In genomic region chr18:63312731-63313408, GRCh38 we compare ENCODE assay signal across 11 cellular contexts. TPM values are rescaled to one million over a fixed set of nuclear protein-coding genes. Genes with fewer than 3 reads are reported as not detected.
DNase-seq lines count a peak whose midpoint lies in the region; ATAC-seq and TF ChIP-seq lines count a peak whose summit lies in the region.
"Had no signal": no experiment of that assay in that cellular context is flagged by ENCODE, and none has a peak within 500 bp of the region (broad histone marks: within the 10 kb centered on the region; RNA-seq: fewer than 3 reads in every experiment).

No MANE protein-coding gene starts in this region.

- H3K4me3 Mint-ChIP-seq in activated T-cell treated with anti-CD3 and anti-CD28 coated beads, Interleukin-2, amount 50 U/mL, for 72 hours, result peak overlapping the region; percentile 96 to 99

- no peak for DNase-seq in activated T-cell treated with anti-CD3 and anti-CD28 coated beads, Interleukin-2, amount 50 U/mL, for 72 hours
- no peak for DNase-seq in activated T-cell treated with anti-CD3 and anti-CD28 coated beads, Interleukin-2, amount 50 U/mL, for 1 hour
- DNase-seq in OCI-LY7 (ENCODE audit: low spot score) (no peak), HAP-1 (ENCODE audit: low spot score in 2 of 2) (no peak), amniotic stem cell (lab: John Stamatoyannopoulos, UW) (no peak), OCI-M1 (lab: John Stamatoyannopoulos, UW) (no peak)
- DNase-seq: cerebellar nuclear complex, head of caudate nucleus, NCI-H187 treated with DMSO at 0.1 percent for 48 hours had no signal

- no peaks in the 10 kb centered on the region for H3K4me1 ChIP-seq in OCI-LY7 (ENCODE audit: insufficient read depth, low read length, poor library complexity, severe bottlenecking)
- H3K4me1 ChIP-seq in subcutaneous abdominal adipose tissue (ENCODE audit: control insufficient read depth in 5 of 5, insufficient read depth in 5 of 5, low read length in 5 of 5), result peaks cover 0 to 60% (median 55%) of the 10 kb centered on the region in 5 donors
- peaks cover 7% of the 10 kb centered on the region; the same call in 1 of the 2 replicates for H3K4me1 ChIP-seq in HAP-1

- H3K4me3 ChIP-seq in OCI-LY7 (ENCODE audit: low read depth, low read length, poor library complexity, severe bottlenecking) (no peak overlapping the region), subcutaneous abdominal adipose tissue (ENCODE audit: low read depth in 1 of 5, low read length in 5 of 5) (peak overlapping the region in 1 of 5 donors; percentile 4), HAP-1 (no peak overlapping the region)

- TF ChIP-seq CTCF in OCI-LY7 (conservative IDR thresholded peaks at IDR 0.05; ENCODE audit: low read length), result no peak

- POLR2A ChIA-PET in OCI-LY7 (lab: Charles Lee), result no interaction called here

- H3K9me3 Mint-ChIP-seq in activated T-cell treated with anti-CD3 and anti-CD28 coated beads, Interleukin-2, amount 50 U/mL, for 72 hours, result no peaks in the 10 kb centered on the region

- H3K9ac ChIP-seq in subcutaneous abdominal adipose tissue (ENCODE audit: low read length in 5 of 5), result peak overlapping the region in 1 of 5 donors; percentile 37

- H3K27me3 ChIP-seq in subcutaneous abdominal adipose tissue (ENCODE audit: control insufficient read depth in 5 of 5, insufficient read depth in 4 of 5, low read length in 5 of 5) (no peaks in the 10 kb centered on the region), HAP-1 (ENCODE audit: low read depth) (no peaks in the 10 kb centered on the region)

- no peaks in the 10 kb centered on the region for H3K36me3 ChIP-seq in OCI-LY7 (ENCODE audit: insufficient read depth, low read length)
- H3K36me3 ChIP-seq in subcutaneous abdominal adipose tissue (ENCODE audit: control insufficient read depth in 5 of 5, insufficient read depth in 5 of 5, low read length in 5 of 5), result no peaks in the 10 kb centered on the region
- no peaks in the 10 kb centered on the region for H3K36me3 ChIP-seq in HAP-1 (replicated peaks)

- H3K9me2 ChIP-seq in OCI-LY7 (ENCODE audit: insufficient read depth, low read length), result no peaks in the 10 kb centered on the region

- H3K9me3 ChIP-seq in OCI-LY7 (ENCODE audit: low read length) (no peaks in the 10 kb centered on the region), subcutaneous abdominal adipose tissue (ENCODE audit: control insufficient read depth in 5 of 5, low read length in 5 of 5) (no peaks in the 10 kb centered on the region), HAP-1 (no peaks in the 10 kb centered on the region)

- H3K27me3 Mint-ChIP-seq in activated T-cell treated with anti-CD3 and anti-CD28 coated beads, Interleukin-2, amount 50 U/mL, for 72 hours (ENCODE audit: low read depth), result no peaks in the 10 kb centered on the region

- H3K4me1 Mint-ChIP-seq in activated T-cell treated with anti-CD3 and anti-CD28 coated beads, Interleukin-2, amount 50 U/mL, for 72 hours (ENCODE audit: low read depth), result peaks cover 72% of the 10 kb centered on the region

- no peaks in the 10 kb centered on the region for H3K79me2 ChIP-seq in OCI-LY7 (ENCODE audit: insufficient read depth, low read depth, low read length)

- peak overlapping the region; percentile 96 for H3K27ac Mint-ChIP-seq in activated T-cell treated with anti-CD3 and anti-CD28 coated beads, Interleukin-2, amount 50 U/mL, for 72 hours

- H4K20me1 ChIP-seq in OCI-LY7 (ENCODE audit: insufficient read depth, low read length), result no peaks in the 10 kb centered on the region

- H3K27ac ChIP-seq in OCI-LY7 (ENCODE audit: low read depth, low read length, poor library complexity, severe bottlenecking) (no peak overlapping the region), subcutaneous abdominal adipose tissue (ENCODE audit: low read depth, low read length) (peak overlapping the region; percentile 52)

- H3K36me3 Mint-ChIP-seq in activated T-cell treated with anti-CD3 and anti-CD28 coated beads, Interleukin-2, amount 50 U/mL, for 72 hours (ENCODE audit: insufficient read depth in 2 of 2), result peaks cover 27 to 41% of the 10 kb centered on the region in 2 donors

- H3K4me2 ChIP-seq in OCI-LY7 (ENCODE audit: low read length), result peak overlapping the region; percentile 76; the same call in 1 of the 2 replicates

- intact Hi-C loops in OCI-LY7 (cut with micrococcal nuclease; ENCODE audit: unreplicated experiment), result no loop called here

- CTCF ChIA-PET in OCI-LY7 (lab: Charles Lee; ENCODE audit: unreplicated experiment), result no interaction called here

- no peak for ATAC-seq in activated T-cell treated with anti-CD3 and anti-CD28 coated beads, Interleukin-2, amount 50 U/mL, for 72 hours (replicated peaks in 1 of 2)
- ATAC-seq in HG02759 (IDR thresholded peaks at IDR 0.05; ENCODE audit: unreplicated experiment), result peak; percentile 36

- no TSS peak for BruUV-seq in OCI-LY7 (replicated peaks; lab: Mats Ljungman, UMichigan)

- H2AFZ ChIP-seq in OCI-LY7 (ENCODE audit: low read length), result no peak overlapping the region

- in situ Hi-C loops in HAP-1 (cut with MboI; ENCODE audit: low sequenced_read_pairs), result loop anchor here (25.0 kb wide), 1 partner anchor 176 kb away; no protein-coding TSS in a partner anchor

RNA-seq across cellular contexts. Expression of gene BCL2, which starts 6.7 kb away (rescaled TPM):
- 100 to 1,000 TPM in 1 of 2 donors, 10 to 100 TPM in 1; 98.3 to 133 TPM for total RNA-seq in activated T-cell treated with anti-CD3 and anti-CD28 coated beads, Interleukin-2, amount 50 U/mL, for 72 hours
- total RNA-seq in OCI-LY7 (2014; rRNA removed; shearing (Covaris generic)), result 1.4 and 1.9 TPM in 2 replicates
- 2.5 and 3.0 TPM in 2 replicates for total RNA-seq in OCI-LY7 (2022)

RNA-seq across cellular contexts. Expression of gene KDSR, which starts 54.1 kb away (rescaled TPM):
- total RNA-seq in activated T-cell treated with anti-CD3 and anti-CD28 coated beads, Interleukin-2, amount 50 U/mL, for 72 hours, result 10 to 100 TPM; 69.6 to 81.0 TPM
- total RNA-seq in OCI-LY7 (2014; rRNA removed; shearing (Covaris generic)), result 6.5 and 7.1 TPM in 2 replicates
- total RNA-seq in OCI-LY7 (2022), result 13.4 and 14.6 TPM in 2 replicates

Comparison
In these comparisons a context has a peak if more than half of its experiments do, and no peak if none do; other contexts are left out.
1. RNA of gene BCL2, which starts 6.7 kb away (total RNA-seq): 98.3 to 133 TPM in activated T-cell treated with anti-CD3 and anti-CD28 coated beads, Interleukin-2, amount 50 U/mL, for 72 hours; 1.4 to 3.0 TPM in OCI-LY7; every median in the first group is over 10 times any median in the second.
2. RNA of gene KDSR, which starts 54.1 kb away (total RNA-seq): 69.6 to 81.0 TPM in activated T-cell treated with anti-CD3 and anti-CD28 coated beads, Interleukin-2, amount 50 U/mL, for 72 hours; 6.5 to 14.6 TPM in OCI-LY7; every median in the first group is over 4 times any median in the second.